Comparison of ENCODE assay signal across 8 cellular contexts in genomic region chr2:71070294-71071025, GRCh38. TPM values are rescaled to one million over a fixed set of nuclear protein-coding genes. Genes with fewer than 3 reads are reported as not detected.
DNase-seq lines count a peak whose midpoint lies in the region; ATAC-seq and TF ChIP-seq lines count a peak whose summit lies in the region.

No MANE protein-coding gene starts in this region.

- TF ChIP-seq POLR2A in uterus (IDR thresholded peaks at IDR 0.05) = no peak

- no peaks in the 10 kb centered on the region for H3K9me3 ChIP-seq in CD4-positive, CD25-positive, alpha-beta regulatory T cell (ENCODE audit: control insufficient read depth in 2 of 2, low read length in 2 of 2)
- no peaks in the 10 kb centered on the region for H3K9me3 ChIP-seq in GM23248 (ENCODE audit: low read depth)
- no peaks in the 10 kb centered on the region for H3K9me3 ChIP-seq in T-helper 17 cell (ENCODE audit: control insufficient read depth, low read length, poor library complexity, severe bottlenecking)
- no peaks in the 10 kb centered on the region for H3K9me3 ChIP-seq in uterus

- TF ChIP-seq CTCF in fibroblast of pulmonary artery (IDR thresholded peaks at IDR 0.05; ENCODE audit: low read length, missing control alignments) (peak; percentile 43), uterus (IDR thresholded peaks at IDR 0.05) (no peak)

- peak overlapping the region; percentile 88 for H3K9ac ChIP-seq in GM23248

- H3K79me2 ChIP-seq in GM23248 (ENCODE audit: insufficient read depth) = peaks cover 63% of the 10 kb centered on the region

- H3F3A ChIP-seq in GM23248 (ENCODE audit: insufficient read depth) = peaks cover 10% of the 10 kb centered on the region; the same call in 1 of the 2 replicates

- 34 to 38% methylated on average over 10 of the region's 10 CpGs for WGBS in GM23248 (ENCODE audit: low coverage in 1 of 2, low lambda C conversion rate in 2 of 2, missing lambda C conversion rate in 2 of 2), 2 experiments

- H3K4me1 ChIP-seq in CD4-positive, CD25-positive, alpha-beta regulatory T cell (ENCODE audit: control insufficient read depth, insufficient read depth, low read length, poor library complexity, severe bottlenecking) = peaks cover 55% of the 10 kb centered on the region
- H3K4me1 ChIP-seq in GM23248 (ENCODE audit: insufficient read depth) (peaks cover 25% of the 10 kb centered on the region), uterus (peaks cover 0 to 5% of the 10 kb centered on the region in 2 donors)

- DNase-seq in CD4-positive, CD25-positive, alpha-beta regulatory T cell = no peak
- peak; percentile 75 for DNase-seq in GM23248
- DNase-seq in T-helper 17 cell = no peak
- peak; percentile 55 for DNase-seq in fibroblast of pulmonary artery (ENCODE audit: low read depth)
- no peak for DNase-seq in activated gamma-delta T cell treated with Interleukin-2 at 50 U/mL for 16 hours
- no peak for DNase-seq in uterus
- no peak for DNase-seq in DMS153 treated with DMSO at 0.1 percent for 48 hours (lab: John Stamatoyannopoulos, UW; ENCODE audit: unreplicated experiment)

- peak overlapping the region; percentile 93 to 97 (median 96) for H3K4me3 Mint-ChIP-seq in CD4-positive, CD25-positive, alpha-beta regulatory T cell
- H3K4me3 Mint-ChIP-seq in T-helper 17 cell = peak overlapping the region; percentile 96

- H3K4me1 Mint-ChIP-seq in CD4-positive, CD25-positive, alpha-beta regulatory T cell = peaks cover 25 to 71% (median 47%) of the 10 kb centered on the region in 4 donors
- peaks cover 64% of the 10 kb centered on the region for H3K4me1 Mint-ChIP-seq in T-helper 17 cell

- peaks cover 19% of the 10 kb centered on the region for H3K36me3 Mint-ChIP-seq in CD4-positive, CD25-positive, alpha-beta regulatory T cell
- H3K36me3 Mint-ChIP-seq in T-helper 17 cell (ENCODE audit: low read depth) = peaks cover 14% of the 10 kb centered on the region

- H3K4me3 ChIP-seq in CD4-positive, CD25-positive, alpha-beta regulatory T cell (ENCODE audit: low read depth, low read length) = no peak overlapping the region
- H3K4me3 ChIP-seq in GM23248 (peak overlapping the region; percentile 86), fibroblast of pulmonary artery (replicated peaks; ENCODE audit: low read depth, low read length) (no peak overlapping the region), skin epidermis (peak overlapping the region in 3 of 7 experiments; percentile 9 to 91 (median 13)), uterus (no peak overlapping the region)

- H3K27ac ChIP-seq in CD4-positive, CD25-positive, alpha-beta regulatory T cell (ENCODE audit: insufficient read depth, low read length, poor library complexity, severe bottlenecking) = peak overlapping the region; percentile 82
- H3K27ac ChIP-seq in GM23248 (peak overlapping the region; percentile 94), skin epidermis (peak overlapping the region in 16 of 21 experiments; percentile 60 to 98 (median 81)), uterus (no peak overlapping the region)

- H3K27ac Mint-ChIP-seq in CD4-positive, CD25-positive, alpha-beta regulatory T cell = peak overlapping the region; percentile 84 to 99 (median 92)
- H3K27ac Mint-ChIP-seq in T-helper 17 cell = peak overlapping the region; percentile 98

- intact Hi-C loops in uterus (cut with DNase I; ENCODE audit: low total_unique reads) = loop anchor here (10.0 kb wide), 1 partner anchor 54 kb away; no protein-coding TSS in a partner anchor

- no peaks in the 10 kb centered on the region for H3K9me3 Mint-ChIP-seq in CD4-positive, CD25-positive, alpha-beta regulatory T cell

- peaks cover 4% of the 10 kb centered on the region for H3K27me3 Mint-ChIP-seq in CD4-positive, CD25-positive, alpha-beta regulatory T cell
- no peaks in the 10 kb centered on the region for H3K27me3 Mint-ChIP-seq in T-helper 17 cell

- H3K4me2 ChIP-seq in GM23248 (ENCODE audit: unreplicated experiment) = peak overlapping the region; percentile 86

- no peaks in the 10 kb centered on the region for H3K9me2 ChIP-seq in GM23248 (ENCODE audit: insufficient read depth)

- no peaks in the 10 kb centered on the region for H4K20me1 ChIP-seq in GM23248 (ENCODE audit: insufficient read depth)

- peaks cover 12% of the 10 kb centered on the region for H3K36me3 ChIP-seq in CD4-positive, CD25-positive, alpha-beta regulatory T cell (ENCODE audit: control insufficient read depth, insufficient read depth, low read length)
- H3K36me3 ChIP-seq in GM23248 (ENCODE audit: low read depth) (peaks cover 19% of the 10 kb centered on the region; the same call in 1 of the 2 replicates), uterus (no peaks in the 10 kb centered on the region)

- ATAC-seq in CD4-positive, CD25-positive, alpha-beta regulatory T cell (ENCODE audit: low read depth in 2 of 2) = no peak
- ATAC-seq in T-helper 17 cell = no peak

- H2AFZ ChIP-seq in GM23248 = no peak overlapping the region

- in situ Hi-C loops in GM23248 (cut with MboI) = no loop called here

- no peaks in the 10 kb centered on the region for H3K27me3 ChIP-seq in CD4-positive, CD25-positive, alpha-beta regulatory T cell (ENCODE audit: control insufficient read depth, insufficient read depth, low read length)
- H3K27me3 ChIP-seq in GM23248 (replicated peaks; ENCODE audit: insufficient read depth) (no peaks in the 10 kb centered on the region), uterus (no peaks in the 10 kb centered on the region)

RNA-seq across cellular contexts. Expression of gene NAGK, which starts 2.0 kb away (rescaled TPM):
- 89.0 TPM for total RNA-seq in CD4-positive, CD25-positive, alpha-beta regulatory T cell
- 10 to 100 TPM; 63.8 to 81.3 (median 80.3) TPM for polyA plus RNA-seq in CD4-positive, CD25-positive, alpha-beta regulatory T cell
- total RNA-seq in GM23248 (2014; rRNA removed; shearing (Covaris generic)) = 65.8 and 86.4 TPM in 2 replicates
- polyA plus RNA-seq in GM23248 (2016; fragmentation: Nextera tagmentation; extraction: Ambion mirVana) = 136 and 142 TPM in 2 replicates
- total RNA-seq in T-helper 17 cell = 100 to 1,000 TPM in 1 of 2 donors, 10 to 100 TPM in 1; 75.0 to 102 TPM
- total RNA-seq in uterus = 10 to 100 TPM; 17.2 to 69.0 (median 55.1) TPM

RNA-seq across cellular contexts. Expression of gene MCEE, which starts 59.6 kb away (rescaled TPM):
- total RNA-seq in CD4-positive, CD25-positive, alpha-beta regulatory T cell = 12.8 TPM
- polyA plus RNA-seq in CD4-positive, CD25-positive, alpha-beta regulatory T cell = 10 to 100 TPM; 24.6 to 38.2 (median 33.4) TPM
- 16.5 and 21.1 TPM in 2 replicates for total RNA-seq in GM23248 (2014; rRNA removed; shearing (Covaris generic))
- 30.6 and 33.3 TPM in 2 replicates for polyA plus RNA-seq in GM23248 (2016; fragmentation: Nextera tagmentation; extraction: Ambion mirVana)
- 10 to 100 TPM in 1 of 2 donors, 1 to 10 TPM in 1; 9.6 to 11.3 TPM for total RNA-seq in T-helper 17 cell
- total RNA-seq in uterus = 10 to 100 TPM in 2 of 4 donors, 1 to 10 TPM in 1, not detected in 1; 9.5 to 40.0 (median 23.2) TPM

RNA-seq across cellular contexts. Expression of gene MPHOSPH10, which starts 60.0 kb away (rescaled TPM):
- total RNA-seq in CD4-positive, CD25-positive, alpha-beta regulatory T cell = 28.3 TPM
- polyA plus RNA-seq in CD4-positive, CD25-positive, alpha-beta regulatory T cell = 10 to 100 TPM; 18.0 to 23.1 (median 20.1) TPM
- total RNA-seq in GM23248 (2014; rRNA removed; shearing (Covaris generic)) = 18.8 and 18.9 TPM in 2 replicates
- polyA plus RNA-seq in GM23248 (2016; fragmentation: Nextera tagmentation; extraction: Ambion mirVana) = 26.4 and 26.6 TPM in 2 replicates
- total RNA-seq in T-helper 17 cell = 10 to 100 TPM; 28.3 to 42.3 TPM
- 10 to 100 TPM; 14.7 to 43.1 (median 21.0) TPM for total RNA-seq in uterus

Comparison
In these comparisons a context has a peak if more than half of its experiments do, and no peak if none do; other contexts are left out.
1. DNase-seq: peak in GM23248 (single experiment) and fibroblast of pulmonary artery (single experiment); none in CD4-positive, CD25-positive, alpha-beta regulatory T cell (0 of 3), T-helper 17 cell (0 of 3), activated gamma-delta T cell treated with Interleukin-2 at 50 U/mL for 16 hours (single experiment), uterus (0 of 2) and DMS153 treated with DMSO at 0.1 percent for 48 hours (single experiment).
2. H3K27ac ChIP-seq: peak in CD4-positive, CD25-positive, alpha-beta regulatory T cell (single experiment), GM23248 (single experiment) and skin epidermis (16 of 21); none in uterus (0 of 2).